ENCODE assay signal across 1 cellular context in genomic region chr6:43369174-43370002, GRCh38.
TF ChIP-seq lines count a peak whose summit lies in the region.

Gene ZNF318 (minus strand): TSS chr6:43369647. CDS start chr6:43369365, 282 bp downstream.

TF ChIP-seq in HepG2, 621 proteins besides CTCF, POLR2A, EP300 and RAD21 (continued from another document and continues in another):
- TF ChIP-seq PAXIP1 (CRISPR knock-in tag; conservative IDR thresholded peaks at IDR 0.05) (peak; percentile 58; the same call in 1 of the 2 replicates), POLR2G (IDR thresholded peaks at IDR 0.05; ENCODE audit: low read depth, low read length) (peak; percentile 84), ZNF563 (CRISPR knock-in tag; IDR thresholded peaks at IDR 0.05) (peak; percentile 77), GTF2F1 (IDR thresholded peaks at IDR 0.05; ENCODE audit: low read length) (no peak), ASH2L (IDR thresholded peaks at IDR 0.05; ENCODE audit: insufficient read length, low read depth, low read length) (peak; percentile 67), ZNF720 (CRISPR knock-in tag; IDR thresholded peaks at IDR 0.05) (no peak), ZNF777 (CRISPR knock-in tag; IDR thresholded peaks at IDR 0.05) (peak; percentile 58), TFE3 (CRISPR knock-in tag; IDR thresholded peaks at IDR 0.05) (peak; percentile 93), ZBTB20 (CRISPR knock-in tag; IDR thresholded peaks at IDR 0.05; ENCODE audit: borderline replicate concordance, low read depth) (0 out of 2 replicates have a peak, but pooled peaks have one; percentile 66), EEA1 (CRISPR knock-in tag; IDR thresholded peaks at IDR 0.05; ENCODE audit: borderline replicate concordance) (no peak), NR0B2 (CRISPR knock-in tag; IDR thresholded peaks at IDR 0.05) (peak; percentile 20; the same call in 1 of the 2 replicates), HOXD1 (CRISPR knock-in tag; IDR thresholded peaks at IDR 0.05) (0 out of 2 replicates have a peak, but pooled peaks have one; percentile 53), TP53 (CRISPR knock-in tag; conservative IDR thresholded peaks at IDR 0.05) (0 out of 2 replicates have a peak, but pooled peaks have one; percentile 58), BCL6 (CRISPR knock-in tag; IDR thresholded peaks at IDR 0.05) (0 out of 2 replicates have a peak, but pooled peaks have one; percentile 7), ZNF614 (CRISPR knock-in tag; IDR thresholded peaks at IDR 0.05; ENCODE audit: borderline replicate concordance) (0 out of 2 replicates have a peak, but pooled peaks have one; percentile 25), HNRNPUL1 (IDR thresholded peaks at IDR 0.05; ENCODE audit: low read depth, low read length) (no peak), MZF1 (CRISPR knock-in tag; IDR thresholded peaks at IDR 0.05; ENCODE audit: borderline replicate concordance) (0 out of 2 replicates have a peak, but pooled peaks have one; percentile 49), AGO2 (optimal IDR thresholded peaks at IDR 0.05; ENCODE audit: low read depth, low read length) (no peak), RXRA (CRISPR knock-in tag; IDR thresholded peaks at IDR 0.05) (peak; percentile 62; the same call in 1 of the 2 replicates), ZNF263 (CRISPR knock-in tag; IDR thresholded peaks at IDR 0.05) (peak; percentile 42; the same call in 1 of the 2 replicates), FIP1L1 (IDR thresholded peaks at IDR 0.05; ENCODE audit: borderline replicate concordance, insufficient read depth, low read depth, low read length) (no peak), TBL1XR1 (IDR thresholded peaks at IDR 0.05; ENCODE audit: borderline replicate concordance, low read length, partially characterized antibody) (no peak), SP5 (CRISPR knock-in tag; IDR thresholded peaks at IDR 0.05; ENCODE audit: borderline replicate concordance, low read depth) (peak; percentile 90), PHF20 (CRISPR knock-in tag; IDR thresholded peaks at IDR 0.05) (peak; percentile 78), ZNF784 (CRISPR knock-in tag; IDR thresholded peaks at IDR 0.05; ENCODE audit: borderline replicate concordance) (peak; percentile 89), PHB2 (IDR thresholded peaks at IDR 0.05; ENCODE audit: partially characterized antibody) (no peak), SP4 (CRISPR knock-in tag; IDR thresholded peaks at IDR 0.05) (peak; percentile 85), SRSF9 (IDR thresholded peaks at IDR 0.05; ENCODE audit: borderline replicate concordance, insufficient read depth, low read depth, low read length, poor library complexity, severe bottlenecking) (no peak), IKZF5 (CRISPR knock-in tag; IDR thresholded peaks at IDR 0.05) (peak; percentile 74), ZNF275 (CRISPR knock-in tag; IDR thresholded peaks at IDR 0.05; ENCODE audit: borderline replicate concordance) (no peak; the same call in 1 of the 2 replicates), TFAP4 (IDR thresholded peaks at IDR 0.05; ENCODE audit: borderline replicate concordance, low read depth) (no peak), POGZ (CRISPR knock-in tag; IDR thresholded peaks at IDR 0.05) (peak; percentile 82), CENPBD1 (CRISPR knock-in tag; IDR thresholded peaks at IDR 0.05; ENCODE audit: borderline replicate concordance, low read depth) (no peak), ZNF124 (CRISPR knock-in tag; IDR thresholded peaks at IDR 0.05) (peak; percentile 52), PHF21A (CRISPR knock-in tag; IDR thresholded peaks at IDR 0.05) (peak; percentile 49; the same call in 1 of the 2 replicates), HOXA5 (CRISPR knock-in tag; IDR thresholded peaks at IDR 0.05) (0 out of 2 replicates have a peak, but pooled peaks have one; percentile 39), ZNF136 (CRISPR knock-in tag; IDR thresholded peaks at IDR 0.05; ENCODE audit: low read depth) (no peak), ZNF577 (CRISPR knock-in tag; IDR thresholded peaks at IDR 0.05; ENCODE audit: borderline replicate concordance, low read depth) (no peak), MAFG (CRISPR knock-in tag; IDR thresholded peaks at IDR 0.05) (no peak), GABPB1 (CRISPR knock-in tag; IDR thresholded peaks at IDR 0.05) (peak; percentile 89), MXD3 (CRISPR knock-in tag; IDR thresholded peaks at IDR 0.05) (peak; percentile 84), NFRKB (IDR thresholded peaks at IDR 0.05) (no peak), ONECUT2 (CRISPR knock-in tag; IDR thresholded peaks at IDR 0.05) (no peak), ZNF142 (CRISPR knock-in tag; IDR thresholded peaks at IDR 0.05) (no peak), YEATS2 (CRISPR knock-in tag; IDR thresholded peaks at IDR 0.05; ENCODE audit: borderline replicate concordance) (peak; percentile 84; the same call in 1 of the 2 replicates), ZNF430 (CRISPR knock-in tag; IDR thresholded peaks at IDR 0.05) (peak; percentile 49; the same call in 1 of the 2 replicates), ZNF619 (CRISPR knock-in tag; IDR thresholded peaks at IDR 0.05) (peak; percentile 23; the same call in 1 of the 2 replicates), ZNF350 (CRISPR knock-in tag; IDR thresholded peaks at IDR 0.05; ENCODE audit: borderline replicate concordance, low read depth) (peak; percentile 45; the same call in 1 of the 2 replicates), FOXO1 (CRISPR knock-in tag; IDR thresholded peaks at IDR 0.05) (no peak; the same call in 1 of the 2 replicates), ZNF768 (CRISPR knock-in tag; IDR thresholded peaks at IDR 0.05) (no peak), MTF2 (CRISPR knock-in tag; IDR thresholded peaks at IDR 0.05; ENCODE audit: borderline replicate concordance) (no peak)
